ENCODE assay signal across 13 cellular contexts in genomic region chr7:2611921-2612320, GRCh38. TPM values are rescaled to one million over a fixed set of nuclear protein-coding genes. Genes with fewer than 3 reads are reported as not detected.
DNase-seq lines count a peak whose midpoint lies in the region; ATAC-seq, FAIRE-seq and TF ChIP-seq lines count a peak whose summit lies in the region.
"Had no signal": no experiment of that assay in that cellular context is flagged by ENCODE, and none has a peak within 500 bp of the region (broad histone marks: within the 10 kb centered on the region; RNA-seq: fewer than 3 reads in every experiment).

No MANE protein-coding gene starts in this region.

- peak overlapping the region; percentile 9; the same call in 1 of the 2 replicates for H3K18ac ChIP-seq in H1 (ENCODE audit: extremely low read depth, low read length)

- no peaks in the 10 kb centered on the region for H3K36me3 Mint-ChIP-seq in WTC11
- H3K36me3 Mint-ChIP-seq: CD4-positive, CD25-positive, alpha-beta regulatory T cell had no signal

- no peak for TF ChIP-seq RAD21 in H1 (IDR thresholded peaks at IDR 0.05 in 1 of 2, conservative IDR thresholded peaks at IDR 0.05 in 1 of 2; ENCODE audit: low read depth in 2 of 2, low read length in 2 of 2)

- no peak for DNase-seq in WTC11 (ENCODE audit: low spot score)
- no peak for DNase-seq in H1 (ENCODE audit: low read depth in 1 of 2, low spot score in 2 of 2)
- DNase-seq in AML-193 (lab: John Stamatoyannopoulos, UW): no peak
- DNase-seq in thyroid gland: no peak
- DNase-seq: CD4-positive, CD25-positive, alpha-beta regulatory T cell; KBM-7 had no signal

- H3K27me3 ChIP-seq in DOHH2 (ENCODE audit: control insufficient read depth, low read length) (peaks cover 4% of the 10 kb centered on the region; the same call in 1 of the 2 replicates), H1 (replicated peaks in 1 of 4; ENCODE audit: control insufficient read depth in 3 of 4, extremely low read depth in 1 of 4, insufficient read depth in 3 of 4, low read length in 3 of 4) (no peaks in the 10 kb centered on the region), thyroid gland (no peaks in the 10 kb centered on the region)

- no peak for TF ChIP-seq EP300 in H1 (IDR thresholded peaks at IDR 0.05; ENCODE audit: borderline replicate concordance in 1 of 2, low read depth in 2 of 2, low read length in 2 of 2)

- peak overlapping the region; percentile 98 for H2BK15ac ChIP-seq in H1 (ENCODE audit: low read length)

- CTCF ChIA-PET in WTC11 (lab: Charles Lee): interaction anchor here (0.5 to 3.9 kb wide), 20 partner anchors 10 to 161 kb away, joined by 3 to 27 read pairs (median 5); partner anchors contain the start of genes BRAT1 and TTYH3
- CTCF ChIA-PET in H1 (lab: Charles Lee; ENCODE audit: partially characterized antibody): interaction anchor here (0.8 to 4.4 kb wide), 17 partner anchors 9 to 799 kb away, joined by 3 to 28 read pairs (median 4); partner anchors contain the start of genes BRAT1 and TTYH3

- H3F3A ChIP-seq in DOHH2 (ENCODE audit: control insufficient read depth, insufficient read depth): peaks cover 9% of the 10 kb centered on the region

- H3K27ac ChIP-seq in 22Rv1: peak overlapping the region; percentile 55
- peak overlapping the region; percentile 66; the same call in 1 of the 2 replicates for H3K27ac ChIP-seq in DOHH2 (ENCODE audit: low read depth, low read length)
- H3K27ac ChIP-seq in H1 (ENCODE audit: low read depth, low read length): no peak overlapping the region
- peak overlapping the region in 1 of 3 donors; percentile 93 for H3K27ac ChIP-seq in thyroid gland
- H3K27ac ChIP-seq: A549 had no signal

- H3K36me3 ChIP-seq in DOHH2 (ENCODE audit: control insufficient read depth, low read length) (no peaks in the 10 kb centered on the region), H1 (ENCODE audit: control insufficient read depth in 2 of 4, insufficient read depth in 4 of 4, low read length in 3 of 4) (no peaks in the 10 kb centered on the region), thyroid gland (peaks cover 0 to 4% of the 10 kb centered on the region in 2 donors)
- H3K36me3 ChIP-seq: HAP-1 had no signal

- POLR2A ChIA-PET in WTC11 (lab: Charles Lee) (interaction anchor here (1.4 kb wide), 1 partner anchor 10 kb away, joined by 5 read pairs; no protein-coding TSS in a partner anchor), H1 (lab: Charles Lee; ENCODE audit: partially characterized antibody) (interaction anchor here (1.2 to 4.8 kb wide), 3 partner anchors 20 to 49 kb away, joined by 4 to 30 read pairs (median 8); partner anchors contain the start of gene TTYH3)

- no peaks in the 10 kb centered on the region; the same call in none of the 2 replicates for H3K79me1 ChIP-seq in H1 (ENCODE audit: low read depth, low read length)

- H3K9me3 ChIP-seq in DOHH2 (ENCODE audit: control insufficient read depth, insufficient read depth, low read length): no peaks in the 10 kb centered on the region
- H3K9me3 ChIP-seq in H1 (ENCODE audit: insufficient read depth in 2 of 2, low read depth in 1 of 2, low read length in 1 of 2): no peaks in the 10 kb centered on the region
- H3K9me3 ChIP-seq in thyroid gland: no peaks in the 10 kb centered on the region
- H3K9me3 ChIP-seq: A549, HAP-1 had no signal

- H3K79me2 ChIP-seq in DOHH2 (ENCODE audit: control insufficient read depth, low read length) (no peaks in the 10 kb centered on the region), H1 (ENCODE audit: control insufficient read depth in 1 of 2, insufficient read depth in 2 of 2, low read length in 2 of 2) (no peaks in the 10 kb centered on the region)

- no peak for ATAC-seq in WTC11
- ATAC-seq in GM19455 (IDR thresholded peaks at IDR 0.05; ENCODE audit: unreplicated experiment): no peak
- ATAC-seq in HG03460 (IDR thresholded peaks at IDR 0.05; ENCODE audit: unreplicated experiment): no peak

- peak overlapping the region; percentile 4; the same call in 1 of the 2 replicates for H2BK20ac ChIP-seq in H1 (ENCODE audit: low read length)

- H4K8ac ChIP-seq in H1 (ENCODE audit: extremely low read depth, insufficient read depth, low read length): no peak overlapping the region; the same call in 1 of the 2 replicates

- H3K4me1 Mint-ChIP-seq in WTC11: peaks cover 26% of the 10 kb centered on the region

- H3K4me3 ChIP-seq in DOHH2 (ENCODE audit: low read length) (no peak overlapping the region), H1 (ENCODE audit: extremely low read depth in 1 of 4, insufficient read depth in 2 of 4, low read depth in 3 of 4, low read length in 4 of 4) (no peak overlapping the region), thyroid gland (replicated peaks in 1 of 3) (no peak overlapping the region)
- H3K4me3 ChIP-seq: A549, GM23338, HAP-1 had no signal

- H4K5ac ChIP-seq in H1 (ENCODE audit: insufficient read length, low read depth, low read length): peak overlapping the region; percentile 67

- H3K27me3 Mint-ChIP-seq in WTC11 (ENCODE audit: low read depth): no peaks in the 10 kb centered on the region
- H3K27me3 Mint-ChIP-seq: CD4-positive, CD25-positive, alpha-beta regulatory T cell had no signal

- no peak overlapping the region for H2AFZ ChIP-seq in H1 (ENCODE audit: low read length)
- H2AFZ ChIP-seq: GM23338 had no signal

- peak overlapping the region; percentile 5 for H4K91ac ChIP-seq in H1 (replicated peaks; ENCODE audit: insufficient read length, low read length)

- no peak overlapping the region for H2AK5ac ChIP-seq in H1 (ENCODE audit: low read depth, low read length)

- peak overlapping the region; percentile 12; the same call in 1 of the 2 replicates for H2BK12ac ChIP-seq in H1 (ENCODE audit: low read depth, low read length)

- H2BK5ac ChIP-seq in H1 (ENCODE audit: low read depth, low read length): 0 out of 2 replicates have a peak overlapping the region, but pooled peaks have one; percentile 6

- H3K56ac ChIP-seq in H1 (replicated peaks; ENCODE audit: insufficient read length, low read depth, low read length): no peak overlapping the region

- intact Hi-C loops in thyroid gland (cut with DNase I): no loop called here

- H3K4me2 ChIP-seq in DOHH2 (ENCODE audit: low read length) (peak overlapping the region; percentile 76), H1 (ENCODE audit: insufficient read depth in 1 of 2, low read depth in 2 of 2, low read length in 2 of 2) (no peak overlapping the region; a peak in 1 of 4 replicates)
- H3K4me2 ChIP-seq: A549, GM23338 had no signal

- no peak overlapping the region for H3K14ac ChIP-seq in H1 (ENCODE audit: insufficient read length)

- H4K20me1 ChIP-seq in DOHH2 (ENCODE audit: control insufficient read depth, insufficient read depth, low read depth, low read length): no peaks in the 10 kb centered on the region
- no peaks in the 10 kb centered on the region for H4K20me1 ChIP-seq in H1 (replicated peaks in 1 of 2; ENCODE audit: control insufficient read depth in 1 of 2, insufficient read depth in 2 of 2, low read length in 2 of 2)

- peak overlapping the region; percentile 57 for H3K27ac Mint-ChIP-seq in WTC11
- H3K27ac Mint-ChIP-seq: CD4-positive, CD25-positive, alpha-beta regulatory T cell; GM23338 had no signal

- no peak for FAIRE-seq in H1 (lab: Jason Lieb, UNC)
- FAIRE-seq: A549 had no signal

- no peak overlapping the region for H3K4me3 Mint-ChIP-seq in WTC11
- H3K4me3 Mint-ChIP-seq: CD4-positive, CD25-positive, alpha-beta regulatory T cell; GM23338 had no signal

- no peak for TF ChIP-seq CTCF in 22Rv1 (IDR thresholded peaks at IDR 0.05)
- TF ChIP-seq CTCF in DOHH2 (IDR thresholded peaks at IDR 0.05; ENCODE audit: low read depth, low read length, poor library complexity, severe bottlenecking): no peak
- TF ChIP-seq CTCF in WTC11 (IDR thresholded peaks at IDR 0.05): no peak
- TF ChIP-seq CTCF in H1 (IDR thresholded peaks at IDR 0.05; ENCODE audit: control extremely low read depth in 1 of 3, insufficient read depth in 1 of 3, low read depth in 1 of 3, low read length in 3 of 3): no peak
- no peak for TF ChIP-seq CTCF in thyroid gland (IDR thresholded peaks at IDR 0.05)

- H3K9me3 Mint-ChIP-seq in WTC11: no peaks in the 10 kb centered on the region
- H3K9me3 Mint-ChIP-seq: CD4-positive, CD25-positive, alpha-beta regulatory T cell; GM23338 had no signal

- no peak for TF ChIP-seq POLR2A in H1 (IDR thresholded peaks at IDR 0.05; ENCODE audit: control extremely low read depth in 1 of 2, low read depth in 2 of 2, low read length in 2 of 2)
- no peak for TF ChIP-seq POLR2A in thyroid gland (IDR thresholded peaks at IDR 0.05)

- WGBS in H1 (ENCODE audit: extremely low coverage in 1 of 2, insufficient coverage in 1 of 2, insufficient read length in 1 of 2, insufficient replicate concordance in 2 of 2, low coverage in 1 of 2, low lambda C conversion rate in 2 of 2, missing lambda C conversion rate in 1 of 2), 2 experiments: 93% methylated on average over 10 of the region's 10 CpGs; no CpG with 5 or more reads in 1 of the 2 experiments
- WGBS in thyroid gland, 2 donors: 90 to 95% methylated on average over 7 to 10 of the region's 10 CpGs

- peak overlapping the region; percentile 48 for H2BK120ac ChIP-seq in H1 (replicated peaks; ENCODE audit: low read depth, low read length)

- no peaks in the 10 kb centered on the region for H3K9me2 ChIP-seq in DOHH2 (replicated peaks; ENCODE audit: control insufficient read depth, low read length)

- no peak overlapping the region for H3K23ac ChIP-seq in H1 (ENCODE audit: insufficient read length)

- no peak overlapping the region for H3K9ac ChIP-seq in H1 (replicated peaks in 1 of 4; ENCODE audit: extremely low read depth in 1 of 4, low read depth in 3 of 4, low read length in 3 of 4)

- no peak overlapping the region for H3K4ac ChIP-seq in H1 (replicated peaks; ENCODE audit: insufficient read length, low read depth, low read length)

- H3K4me1 ChIP-seq in DOHH2 (ENCODE audit: control insufficient read depth, low read length) (peaks cover 45% of the 10 kb centered on the region), H1 (replicated peaks in 1 of 4; ENCODE audit: control insufficient read depth in 3 of 4, insufficient read depth in 4 of 4, low read length in 3 of 4) (peaks cover 0 to 24% (median 12%) of the 10 kb centered on the region in 4 experiments; a peak in 6 of 7 replicates), thyroid gland (peaks cover 31 to 47% of the 10 kb centered on the region in 2 donors)
- H3K4me1 ChIP-seq: A549 had no signal

- no peaks in the 10 kb centered on the region for H3K23me2 ChIP-seq in H1 (ENCODE audit: low read depth, low read length)

RNA-seq across cellular contexts. Expression of gene TTYH3, which starts 19.9 kb away (rescaled TPM):
- 178 to 190 TPM (median 181 TPM) in 3 replicates for total RNA-seq in WTC11 (2021)
- total RNA-seq in H1 (2021; fragmentation: NEBNext Ultra II Directional; extraction: Animal tissue kit (Norgen Biotek cat#: 25700)): 169 and 172 TPM in 2 replicates
- polyA plus RNA-seq in H1 (2011; rRNA removed): 66.2 and 122 TPM in 2 replicates
- polyA plus RNA-seq in H1 (2011; cell fraction: cytosol; rRNA removed): 46.4 TPM
- polyA plus RNA-seq in H1 (2011; cell fraction: nucleus; rRNA removed): 147 TPM
- 68.1 to 127 TPM (median 115 TPM) in 4 replicates for polyA plus RNA-seq in H1 (2012, experiment 1 of 2)
- 102 TPM for polyA plus RNA-seq in H1 (2012, experiment 2 of 2)
- 175 TPM for polyA plus RNA-seq in H1 (2013, experiment 1 of 2)
- 184 TPM for polyA plus RNA-seq in H1 (2013, experiment 2 of 2)
- polyA minus RNA-seq in H1 (2011; rRNA and poly(A)+ RNA removed): 41.7 and 42.6 TPM in 2 replicates
- 87.8 TPM for polyA minus RNA-seq in H1 (2011; cell fraction: cytosol; rRNA and poly(A)+ RNA removed)
- polyA minus RNA-seq in H1 (2011; cell fraction: nucleus; rRNA and poly(A)+ RNA removed): 79.3 TPM
- total RNA-seq in thyroid gland: 10 to 100 TPM; 16.7 to 23.8 (median 21.4) TPM

RNA-seq across cellular contexts. Expression of gene IQCE, which starts 53.1 kb away (rescaled TPM):
- total RNA-seq in WTC11 (2021): 4.4 to 4.7 TPM (median 4.6 TPM) in 3 replicates
- total RNA-seq in H1 (2021; fragmentation: NEBNext Ultra II Directional; extraction: Animal tissue kit (Norgen Biotek cat#: 25700)): 4.9 and 5.7 TPM in 2 replicates
- polyA plus RNA-seq in H1 (2011; rRNA removed): 2.2 and 3.1 TPM in 2 replicates
- 3.1 TPM for polyA plus RNA-seq in H1 (2011; cell fraction: cytosol; rRNA removed)
- 7.4 TPM for polyA plus RNA-seq in H1 (2011; cell fraction: nucleus; rRNA removed)
- polyA plus RNA-seq in H1 (2012, experiment 1 of 2): 3.0 to 4.0 TPM (median 3.7 TPM) in 4 replicates
- 2.0 TPM for polyA plus RNA-seq in H1 (2012, experiment 2 of 2)
- polyA plus RNA-seq in H1 (2013, experiment 1 of 2): 2.6 TPM
- polyA plus RNA-seq in H1 (2013, experiment 2 of 2): 2.5 TPM
- 2.8 and 3.1 TPM in 2 replicates for polyA minus RNA-seq in H1 (2011; rRNA and poly(A)+ RNA removed)
- 2.8 TPM for polyA minus RNA-seq in H1 (2011; cell fraction: cytosol; rRNA and poly(A)+ RNA removed)
- 6.4 TPM for polyA minus RNA-seq in H1 (2011; cell fraction: nucleus; rRNA and poly(A)+ RNA removed)
- 10 to 100 TPM; 16.0 to 40.2 (median 37.2) TPM for total RNA-seq in thyroid gland

RNA-seq across cellular contexts. Expression of gene BRAT1, which starts 56.6 kb away (rescaled TPM):
- total RNA-seq in WTC11 (2021) (44.0 to 50.0 TPM (median 46.1 TPM) in 3 replicates), thyroid gland (10 to 100 TPM; 37.2 to 51.8 (median 45.6) TPM)
- 42.3 and 45.2 TPM in 2 replicates for total RNA-seq in H1 (2021; fragmentation: NEBNext Ultra II Directional; extraction: Animal tissue kit (Norgen Biotek cat#: 25700))
- 36.8 and 60.5 TPM in 2 replicates for polyA plus RNA-seq in H1 (2011; rRNA removed)
- 40.8 TPM for polyA plus RNA-seq in H1 (2011; cell fraction: cytosol; rRNA removed)
- 163 TPM for polyA plus RNA-seq in H1 (2011; cell fraction: nucleus; rRNA removed)
- polyA plus RNA-seq in H1 (2012, experiment 1 of 2): 30.5 to 38.9 TPM (median 37.6 TPM) in 4 replicates
- 34.5 TPM for polyA plus RNA-seq in H1 (2012, experiment 2 of 2)
- polyA plus RNA-seq in H1 (2013, experiment 1 of 2): 25.6 TPM
- 21.6 TPM for polyA plus RNA-seq in H1 (2013, experiment 2 of 2)
- 10.4 and 12.6 TPM in 2 replicates for polyA minus RNA-seq in H1 (2011; rRNA and poly(A)+ RNA removed)
- polyA minus RNA-seq in H1 (2011; cell fraction: cytosol; rRNA and poly(A)+ RNA removed): 21.5 TPM
- 25.1 TPM for polyA minus RNA-seq in H1 (2011; cell fraction: nucleus; rRNA and poly(A)+ RNA removed)
